Comparison of ENCODE assay signal across 17 cellular contexts in genomic region chr5:116938488-116938887, GRCh38.
DNase-seq lines count a peak whose midpoint lies in the region; ATAC-seq, FAIRE-seq and TF ChIP-seq lines count a peak whose summit lies in the region.
"Had no signal": no experiment of that assay in that cellular context is flagged by ENCODE, and none has a peak within 500 bp of the region (broad histone marks: within the 10 kb centered on the region; RNA-seq: fewer than 3 reads in every experiment).

No MANE protein-coding gene starts in this region.

- H3K36me3 ChIP-seq in ES-I3 (ENCODE audit: insufficient read depth, low read length) (no peaks in the 10 kb centered on the region), GM12878 (ENCODE audit: control insufficient read depth in 2 of 2, insufficient read depth in 2 of 2, low read length in 1 of 2) (no peaks in the 10 kb centered on the region)
- H3K36me3 ChIP-seq in CD8-positive, alpha-beta T cell (ENCODE audit: insufficient read depth, low read length) = no peaks in the 10 kb centered on the region

- no peak for TF ChIP-seq CTCF in GM12878 (IDR thresholded peaks at IDR 0.05 in 2 of 3, conservative IDR thresholded peaks at IDR 0.05 in 1 of 3; ENCODE audit: control insufficient read depth in 2 of 3, extremely low read depth in 1 of 3, insufficient read depth in 1 of 3, low read depth in 3 of 3, low read length in 3 of 3)
- no peak for TF ChIP-seq CTCF in nephron (IDR thresholded peaks at IDR 0.05; ENCODE audit: unreplicated experiment in 3 of 3)
- no peak for TF ChIP-seq CTCF in HFFc6 (IDR thresholded peaks at IDR 0.05)
- TF ChIP-seq CTCF in CD8-positive, alpha-beta T cell (IDR thresholded peaks at IDR 0.05) = no peak

- BruUV-seq in GM12878 (replicated peaks; lab: Mats Ljungman, UMichigan) = no TSS peak

- CTCF ChIA-PET in GM12878 (lab: Yijun Ruan, JAX) = interaction anchor here (1.2 to 1.6 kb wide), 2 partner anchors 17 to 363 kb away, joined by 3 to 4 read pairs; partner anchors contain the start of gene SEMA6A
- CTCF ChIA-PET in CD8-positive, alpha-beta T cell (lab: Charles Lee) = no interaction called here

- H2AFZ ChIP-seq in GM12878 (ENCODE audit: control insufficient read depth, low read depth, low read length) = no peak overlapping the region; the same call in 1 of the 2 replicates

- no peaks in the 10 kb centered on the region for H4K20me1 ChIP-seq in GM12878 (ENCODE audit: control insufficient read depth, insufficient read depth)

- TF ChIP-seq POLR2A in GM12878 (IDR thresholded peaks at IDR 0.05; ENCODE audit: low read depth, low read length) = no peak

- H3K4me3 ChIP-seq in GM12878 = no peak overlapping the region
- no peak overlapping the region for H3K4me3 ChIP-seq in CD8-positive, alpha-beta T cell (ENCODE audit: low read depth, low read length)
- H3K4me3 ChIP-seq: mucosa of descending colon had no signal

- WGBS in GM12878 (ENCODE audit: insufficient coverage, insufficient replicate concordance, low lambda C conversion rate, missing lambda C conversion rate) = 0% methylated on average over 1 of the region's 1 CpG

- no peak overlapping the region for H3K27ac ChIP-seq in GM12878 (ENCODE audit: control insufficient read depth, insufficient read depth)
- no peak overlapping the region for H3K27ac ChIP-seq in CD8-positive, alpha-beta T cell (ENCODE audit: low read depth, low read length)
- H3K27ac ChIP-seq: epithelial cell of prostate had no signal

- SMC1A ChIA-PET in GM12878 (lab: Charles Lee; ENCODE audit: uncharacterized antibody, unreplicated experiment) = interaction anchor here (1.2 to 1.4 kb wide), 2 partner anchors 9 to 362 kb away, joined by 3 to 5 read pairs; no protein-coding TSS in a partner anchor

- H3K9me3 Mint-ChIP-seq in nephron (no peaks in the 10 kb centered on the region), HFFc6 (peaks cover 20% of the 10 kb centered on the region)
- no peaks in the 10 kb centered on the region for H3K9me3 Mint-ChIP-seq in CD8-positive, alpha-beta T cell
- H3K9me3 Mint-ChIP-seq: activated naive CD4-positive, alpha-beta T cell treated with anti-CD3 and anti-CD28 coated beads for 36 hours; stimulated activated naive CD8-positive, alpha-beta T cell treated with anti-CD3 and anti-CD28 coated beads, Interleukin-15, Interleukin-2, amounts not matched to agents 100 ng/mL and 50 ng/mL, for 24 hours; T-helper 2 cell treated with Interferon-gamma antibody and Interleukin-4, amounts not matched to agents 5 μg/mL and 100 μg/mL, for 36 hours had no signal

- H3K27ac Mint-ChIP-seq in nephron = peak overlapping the region; percentile 32 to 85 (median 78)
- no peak overlapping the region for H3K27ac Mint-ChIP-seq in HFFc6
- no peak overlapping the region for H3K27ac Mint-ChIP-seq in CD8-positive, alpha-beta T cell
- H3K27ac Mint-ChIP-seq: activated naive CD4-positive, alpha-beta T cell treated with anti-CD3 and anti-CD28 coated beads for 36 hours; stimulated activated naive CD8-positive, alpha-beta T cell treated with anti-CD3 and anti-CD28 coated beads, Interleukin-15, Interleukin-2, amounts not matched to agents 100 ng/mL and 50 ng/mL, for 24 hours; T-helper 2 cell treated with Interferon-gamma antibody and Interleukin-4, amounts not matched to agents 5 μg/mL and 100 μg/mL, for 36 hours had no signal

- H3K36me3 Mint-ChIP-seq in nephron (ENCODE audit: low read depth) = no peaks in the 10 kb centered on the region
- no peaks in the 10 kb centered on the region for H3K36me3 Mint-ChIP-seq in HFFc6 (ENCODE audit: low read depth)
- no peaks in the 10 kb centered on the region for H3K36me3 Mint-ChIP-seq in CD8-positive, alpha-beta T cell

- RAD21 ChIA-PET in GM12878 (lab: Charles Lee; ENCODE audit: unreplicated experiment) = interaction anchor here (1.4 kb wide), 1 partner anchor 14 kb away, joined by 3 read pairs; no protein-coding TSS in a partner anchor

- no peak for FAIRE-seq in GM12878 (lab: Jason Lieb, UNC)
- FAIRE-seq: GM18507 had no signal

- no peak for TF ChIP-seq RAD21 in GM12878 (IDR thresholded peaks at IDR 0.05; ENCODE audit: insufficient read depth, low read depth, low read length)

- in situ Hi-C loops in GM12878 (cut with MboI) = no loop called here

- peaks cover 25% of the 10 kb centered on the region for H3K4me1 Mint-ChIP-seq in nephron
- no peaks in the 10 kb centered on the region for H3K4me1 Mint-ChIP-seq in HFFc6 (ENCODE audit: low read depth)
- H3K4me1 Mint-ChIP-seq in CD8-positive, alpha-beta T cell (ENCODE audit: low read depth) = no peaks in the 10 kb centered on the region

- H3K9me3 ChIP-seq in ES-I3 (ENCODE audit: control insufficient read depth, insufficient read depth, low read length) (no peaks in the 10 kb centered on the region), GM12878 (replicated peaks; ENCODE audit: control insufficient read depth, insufficient read depth, low read length) (no peaks in the 10 kb centered on the region)
- no peaks in the 10 kb centered on the region for H3K9me3 ChIP-seq in CD8-positive, alpha-beta T cell (ENCODE audit: low read length)
- H3K9me3 ChIP-seq: mucosa of descending colon had no signal

- H3K4me3 Mint-ChIP-seq in nephron = peak overlapping the region in 2 of 3 experiments; percentile 51 to 77
- no peak overlapping the region for H3K4me3 Mint-ChIP-seq in HFFc6
- H3K4me3 Mint-ChIP-seq in CD8-positive, alpha-beta T cell = no peak overlapping the region
- H3K4me3 Mint-ChIP-seq: activated naive CD4-positive, alpha-beta T cell treated with anti-CD3 and anti-CD28 coated beads for 36 hours; stimulated activated naive CD8-positive, alpha-beta T cell treated with anti-CD3 and anti-CD28 coated beads, Interleukin-15, Interleukin-2, amounts not matched to agents 100 ng/mL and 50 ng/mL, for 24 hours; T-helper 2 cell treated with Interferon-gamma antibody and Interleukin-4, amounts not matched to agents 5 μg/mL and 100 μg/mL, for 36 hours had no signal

- intact Hi-C loops in GM12878 (cut with micrococcal nuclease; ENCODE audit: unreplicated experiment) = no loop called here
- intact Hi-C loops in CD8-positive, alpha-beta T cell (cut with DNase I, micrococcal nuclease) = no loop called here

- no peaks in the 10 kb centered on the region for H3K27me3 Mint-ChIP-seq in nephron (ENCODE audit: low read depth)
- no peaks in the 10 kb centered on the region for H3K27me3 Mint-ChIP-seq in HFFc6 (ENCODE audit: insufficient read depth)
- H3K27me3 Mint-ChIP-seq in CD8-positive, alpha-beta T cell (ENCODE audit: low read depth) = no peaks in the 10 kb centered on the region

- H3K4me2 ChIP-seq in GM12878 (ENCODE audit: control insufficient read depth, insufficient read depth) = no peak overlapping the region

- POLR2A ChIA-PET in GM12878 (lab: Charles Lee) = no interaction called here
- POLR2A ChIA-PET in CD8-positive, alpha-beta T cell (lab: Charles Lee) = no interaction called here

- H3K4me1 ChIP-seq in ES-I3 (ENCODE audit: insufficient read depth, low read length) (peaks cover 49% of the 10 kb centered on the region), GM12878 (ENCODE audit: control insufficient read depth, insufficient read depth, low read length) (no peaks in the 10 kb centered on the region)
- no peaks in the 10 kb centered on the region for H3K4me1 ChIP-seq in CD8-positive, alpha-beta T cell (ENCODE audit: insufficient read depth, low read length)

- H3K79me2 ChIP-seq in GM12878 (ENCODE audit: control insufficient read depth, insufficient read depth, low read length) = no peaks in the 10 kb centered on the region

- peak; percentile 47 for ATAC-seq in HG02885 (IDR thresholded peaks at IDR 0.05; ENCODE audit: poor library complexity, unreplicated experiment)
- ATAC-seq in GM12878 = peak; percentile 80
- no peak for ATAC-seq in CD8-positive, alpha-beta T cell
- ATAC-seq: mucosa of descending colon had no signal

- DNase-seq in GM12878 (ENCODE audit: low read depth, low spot score) = no peak
- no peak for DNase-seq in stimulated activated naive CD4-positive, alpha-beta T cell (lab: John Stamatoyannopoulos, UW)
- no peak for DNase-seq in HFFc6
- no peak for DNase-seq in LoVo (ENCODE audit: low spot score)
- DNase-seq in CD8-positive, alpha-beta T cell = no peak
- DNase-seq: activated CD8-positive, alpha-beta memory T cell treated with anti-CD3 and anti-CD28 coated beads for 24 hours; activated naive CD4-positive, alpha-beta T cell treated with anti-CD3 and anti-CD28 coated beads for 36 hours; AML-193; mucosa of descending colon; RPMI8226 had no signal

- H3K9ac ChIP-seq in ES-I3 (ENCODE audit: low read depth, low read length) = peak overlapping the region; percentile 37
- no peak overlapping the region for H3K9ac ChIP-seq in GM12878 (ENCODE audit: control insufficient read depth, insufficient read depth, low read length)

- peak in 1 of 2 experiments; percentile 47; a peak in 1 of 4 replicates for TF ChIP-seq EP300 in GM12878 (IDR thresholded peaks at IDR 0.05; ENCODE audit: borderline replicate concordance in 1 of 2, control insufficient read depth in 1 of 2, low read depth in 2 of 2, low read length in 2 of 2)

- no peaks in the 10 kb centered on the region for H3K27me3 ChIP-seq in GM12878 (replicated peaks in 1 of 2; ENCODE audit: control insufficient read depth in 2 of 2, insufficient read depth in 2 of 2, low read length in 1 of 2)
- no peaks in the 10 kb centered on the region for H3K27me3 ChIP-seq in CD8-positive, alpha-beta T cell (ENCODE audit: insufficient read depth, low read length)

TF ChIP-seq in GM12878, 131 proteins besides CTCF, POLR2A, EP300 and RAD21 (continues in another document):
- TF ChIP-seq PBX3 (IDR thresholded peaks at IDR 0.05; ENCODE audit: insufficient replicate concordance, low read depth, low read length) = no peak
- TF ChIP-seq MYB (IDR thresholded peaks at IDR 0.05; ENCODE audit: borderline replicate concordance, low read depth, low read length) = no peak
- no peak for TF ChIP-seq JUND (IDR thresholded peaks at IDR 0.05; ENCODE audit: low read depth, low read length)
- no peak for TF ChIP-seq KLF5 (IDR thresholded peaks at IDR 0.05; ENCODE audit: partially characterized antibody)
- TF ChIP-seq MEF2B (IDR thresholded peaks at IDR 0.05; ENCODE audit: partially characterized antibody, poor library complexity, severe bottlenecking) = peak; percentile 80
- no peak for TF ChIP-seq KDM1A (IDR thresholded peaks at IDR 0.05; ENCODE audit: borderline replicate concordance)

Comparison
In these comparisons a context has a peak if more than half of its experiments do, and no peak if none do; other contexts are left out.
1. H3K27ac Mint-ChIP-seq: peak in nephron (3 of 3); none in HFFc6 (single experiment) and CD8-positive, alpha-beta T cell (single experiment).
2. H3K4me3 Mint-ChIP-seq: peak in nephron (2 of 3); none in HFFc6 (single experiment) and CD8-positive, alpha-beta T cell (single experiment).